In the genomic region with DNA sequence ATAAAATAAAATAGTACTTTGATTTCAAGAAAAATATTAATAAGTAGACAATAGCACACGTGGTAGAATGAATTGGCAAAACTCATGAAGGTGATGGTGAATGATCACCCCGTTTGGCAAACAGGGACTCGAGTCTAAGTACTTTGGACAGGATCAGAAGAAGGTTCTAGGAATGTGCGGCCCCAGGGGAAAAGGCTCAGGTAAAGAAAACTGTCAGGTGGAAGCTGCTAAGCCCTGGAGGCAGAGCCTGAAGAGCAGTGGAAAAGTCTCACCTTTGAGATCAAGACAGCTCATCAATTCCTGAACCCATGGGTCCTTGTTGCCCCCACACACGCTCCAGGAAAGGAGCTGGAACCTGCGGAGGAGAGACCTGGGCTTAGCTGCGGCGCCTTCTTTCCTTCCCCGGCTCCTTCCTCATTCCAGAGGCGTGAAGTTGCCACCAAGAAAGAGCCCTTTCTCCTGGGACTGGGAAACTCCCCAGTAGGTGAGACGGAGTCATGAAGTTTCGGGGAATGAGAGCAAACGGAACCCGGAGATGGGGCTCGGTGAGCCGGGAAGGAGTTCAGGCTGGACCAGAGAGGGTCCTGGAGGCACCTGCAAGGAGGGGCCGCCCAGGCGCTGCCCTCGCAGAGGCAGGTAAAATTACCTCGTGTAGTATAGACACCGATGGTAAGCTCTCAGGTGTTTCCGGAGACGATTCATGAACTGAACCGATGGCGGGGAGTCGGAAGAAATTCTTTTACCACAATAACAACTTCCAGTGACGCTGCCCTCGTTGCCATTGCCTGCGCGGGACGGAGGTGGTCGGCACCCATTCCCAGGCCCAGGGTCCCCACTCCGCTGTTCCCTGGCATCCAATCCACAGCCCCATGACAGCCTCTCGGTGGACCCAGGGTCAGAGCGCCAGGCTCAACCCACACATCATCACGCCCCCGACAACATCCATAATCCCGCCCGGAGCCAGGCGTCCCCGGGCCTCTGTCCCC, we compare ENCODE assay signal across 8 cellular contexts. TPM values are rescaled to one million over a fixed set of nuclear protein-coding genes. Genes with fewer than 3 reads are reported as not detected.
A peak's percentile ranks its signal among the peaks of the same experiment; 100 is the strongest.
DNase-seq lines count a peak whose midpoint lies in the region; ATAC-seq, FAIRE-seq and TF ChIP-seq lines count a peak whose summit lies in the region.

No MANE protein-coding gene starts in this region.

- POLR2A ChIA-PET in activated B cell treated with CpG ODN at 0.5 μM for 24 hours (lab: Charles Lee) = interaction anchor here (1.3 kb wide), 1 partner anchor 52 kb away, joined by 3 read pairs; no protein-coding TSS in a partner anchor

- H3K27me3 ChIP-seq in gastroesophageal sphincter (peaks cover 3% of the 10 kb centered on the region), psoas muscle (ENCODE audit: insufficient read depth in 3 of 3, low read length in 2 of 3) (peaks cover 0 to 50% (median 7%) of the 10 kb centered on the region in 3 donors)

- H3K27ac Mint-ChIP-seq in activated B cell treated with CpG ODN at 0.5 μM for 24 hours = peak overlapping the region; percentile 76

- DNase-seq in GM12891 (ENCODE audit: insufficient read length, low spot score) = no peak
- peak; percentile 42 for DNase-seq in activated B cell treated with CpG ODN at 0.5 μM for 24 hours
- no peak for DNase-seq in psoas muscle
- DNase-seq in omental fat pad (ENCODE audit: low spot score) = no peak
- no peak for DNase-seq in GM19239 (ENCODE audit: insufficient read length, low spot score)

- peak overlapping the region in 2 of 4 donors; percentile 78 to 80 for H3K27ac ChIP-seq in gastroesophageal sphincter
- H3K27ac ChIP-seq in psoas muscle = no peak overlapping the region

- H3K4me1 ChIP-seq in gastroesophageal sphincter (peaks cover 0 to 18% (median 2%) of the 10 kb centered on the region in 3 donors), psoas muscle (peaks cover 7% of the 10 kb centered on the region)

- TF ChIP-seq POLR2A in GM12891 (IDR thresholded peaks at IDR 0.05; ENCODE audit: low read depth, low read length) (no peak), gastroesophageal sphincter (IDR thresholded peaks at IDR 0.05) (no peak)

- intact Hi-C loops in activated B cell treated with CpG ODN at 0.5 μM for 24 hours (cut with micrococcal nuclease) = no loop called here
- intact Hi-C loops in psoas muscle (cut with DNase I) = loop anchor here in 1 of 2 donors (5.0 kb wide), 1 partner anchor 149 kb away; no protein-coding TSS in a partner anchor

- peaks cover 43% of the 10 kb centered on the region for H3K4me1 Mint-ChIP-seq in activated B cell treated with CpG ODN at 0.5 μM for 24 hours

- TF ChIP-seq CTCF in activated B cell treated with CpG ODN at 0.5 μM for 24 hours (IDR thresholded peaks at IDR 0.05) = no peak
- TF ChIP-seq CTCF in gastroesophageal sphincter (IDR thresholded peaks at IDR 0.05) = no peak
- no peak for TF ChIP-seq CTCF in psoas muscle (IDR thresholded peaks at IDR 0.05)
- no peak for TF ChIP-seq CTCF in omental fat pad (IDR thresholded peaks at IDR 0.05)

- H3K9me3 Mint-ChIP-seq in activated B cell treated with CpG ODN at 0.5 μM for 24 hours = no peaks in the 10 kb centered on the region

- peaks cover 3% of the 10 kb centered on the region for H3K36me3 Mint-ChIP-seq in activated B cell treated with CpG ODN at 0.5 μM for 24 hours (ENCODE audit: low read depth)

- peak; percentile 38 for FAIRE-seq in GM12891 (lab: Jason Lieb, UNC)
- no peak for FAIRE-seq in GM19239 (lab: Jason Lieb, UNC)

- no peaks in the 10 kb centered on the region for H3K27me3 Mint-ChIP-seq in activated B cell treated with CpG ODN at 0.5 μM for 24 hours

- peaks cover 0 to 5% of the 10 kb centered on the region in 2 donors for H3K36me3 ChIP-seq in gastroesophageal sphincter
- H3K36me3 ChIP-seq in psoas muscle (ENCODE audit: insufficient read depth in 1 of 2, low read depth in 1 of 2) = peaks cover 0 to 3% of the 10 kb centered on the region in 2 donors

- H3K9me3 ChIP-seq in gastroesophageal sphincter (no peaks in the 10 kb centered on the region), psoas muscle (no peaks in the 10 kb centered on the region)

- 19 to 41% methylated on average over 24 to 26 of the region's 41 CpGs for WGBS in gastroesophageal sphincter (ENCODE audit: low coverage in 1 of 2), 2 donors
- WGBS in psoas muscle, 3 donors = 23 to 28% (median 23%) methylated on average over 40 to 41 of the region's 41 CpGs

- ATAC-seq in activated B cell treated with CpG ODN at 0.5 μM for 24 hours (ENCODE audit: low read depth) (peak; percentile 11), gastroesophageal sphincter (no peak), psoas muscle (peak in 2 of 4 donors; percentile 10 to 18), HG03095 (IDR thresholded peaks at IDR 0.05; ENCODE audit: unreplicated experiment) (no peak), omental fat pad (ENCODE audit: low FRiP score) (no peak), GM18520 (IDR thresholded peaks at IDR 0.05; ENCODE audit: unreplicated experiment) (no peak)

- CTCF ChIA-PET in activated B cell treated with CpG ODN at 0.5 μM for 24 hours (lab: Charles Lee) = interaction anchor here (1.4 kb wide), 1 partner anchor 51 kb away, joined by 10 read pairs; a partner anchor contains a TSS

- no peak for TF ChIP-seq EP300 in gastroesophageal sphincter (IDR thresholded peaks at IDR 0.05)

- H3K4me3 ChIP-seq in gastroesophageal sphincter (peak overlapping the region; percentile 76 to 89), psoas muscle (peak overlapping the region; percentile 92)

- peak overlapping the region; percentile 83 for H3K4me3 Mint-ChIP-seq in activated B cell treated with CpG ODN at 0.5 μM for 24 hours

TF ChIP-seq in GM12891, 5 proteins besides CTCF, POLR2A, EP300 and RAD21:
- TF ChIP-seq SPI1 (IDR thresholded peaks at IDR 0.05; ENCODE audit: low read depth, low read length) (no peak), POLR2AphosphoS5 (IDR thresholded peaks at IDR 0.05; ENCODE audit: low read depth, low read length) (no peak), PAX5 (IDR thresholded peaks at IDR 0.05; ENCODE audit: insufficient read depth, low read length, severe bottlenecking) (no peak), POU2F2 (IDR thresholded peaks at IDR 0.05; ENCODE audit: low read depth, low read length) (no peak), TAF1 (IDR thresholded peaks at IDR 0.05; ENCODE audit: low read depth, low read length) (no peak)
TF ChIP-seq in GM12891: peak in this region for 0.

RNA-seq across cellular contexts. Expression of a gene that starts 1.2 kb away (rescaled TPM):
- not detected for polyA plus RNA-seq in GM12891 (2012; ENCODE audit: low read depth, missing spikeins)
- total RNA-seq in activated B cell treated with CpG ODN at 0.5 μM for 24 hours (0.15 and 0.31 TPM in 2 replicates), gastroesophageal sphincter (1 to 10 TPM in 1 of 4 donors, under 1 TPM in 2, not detected in 1; 0.31 to 1.2 (median 0.67) TPM), psoas muscle (under 1 TPM in 3 of 4 donors, not detected in 1; 0.08 to 0.30 (median 0.15) TPM), omental fat pad (1 to 10 TPM in 2 of 4 donors, under 1 TPM in 1, not detected in 1; 0.46 to 4.1 (median 1.9) TPM)
- polyA plus RNA-seq in psoas muscle = under 1 TPM in 2 of 3 donors, not detected in 1; 0.04 to 0.09 TPM

RNA-seq across cellular contexts. Expression of a gene that starts 1.3 kb away (rescaled TPM):
- polyA plus RNA-seq in GM12891 (2012; ENCODE audit: low read depth, missing spikeins) = 0.28 TPM
- total RNA-seq in activated B cell treated with CpG ODN at 0.5 μM for 24 hours (3.0 and 3.5 TPM in 2 replicates), gastroesophageal sphincter (10 to 100 TPM in 2 of 4 donors, 1 to 10 TPM in 2; 5.3 to 11.6 (median 8.3) TPM), psoas muscle (1 to 10 TPM; 1.7 to 5.4 (median 2.8) TPM), omental fat pad (10 to 100 TPM; 16.6 to 92.1 (median 26.5) TPM)
- polyA plus RNA-seq in psoas muscle = under 1 TPM; 0.45 to 0.72 (median 0.48) TPM

RNA-seq across cellular contexts. Expression of a gene that starts 7.2 kb away (rescaled TPM):
- polyA plus RNA-seq in GM12891 (2012; ENCODE audit: low read depth, missing spikeins) = 22.8 TPM
- total RNA-seq in activated B cell treated with CpG ODN at 0.5 μM for 24 hours (22.9 and 23.6 TPM in 2 replicates), gastroesophageal sphincter (10 to 100 TPM; 21.9 to 28.9 (median 22.7) TPM), psoas muscle (10 to 100 TPM; 19.2 to 26.6 (median 23.7) TPM), omental fat pad (10 to 100 TPM; 21.6 to 27.5 (median 26.7) TPM)
- 10 to 100 TPM; 44.0 to 52.1 (median 46.3) TPM for polyA plus RNA-seq in psoas muscle

RNA-seq across cellular contexts. Expression of a gene that starts 28.0 kb away (rescaled TPM):
- 39.3 TPM for polyA plus RNA-seq in GM12891 (2012; ENCODE audit: low read depth, missing spikeins)
- 45.1 and 52.0 TPM in 2 replicates for total RNA-seq in activated B cell treated with CpG ODN at 0.5 μM for 24 hours
- 10 to 100 TPM; 18.7 to 33.6 (median 28.5) TPM for total RNA-seq in gastroesophageal sphincter
- 10 to 100 TPM; 12.1 to 16.5 (median 14.7) TPM for total RNA-seq in psoas muscle
- 10 to 100 TPM in 1 of 3 donors, 1 to 10 TPM in 2; 6.6 to 11.8 (median 8.0) TPM for polyA plus RNA-seq in psoas muscle
- total RNA-seq in omental fat pad = 100 to 1,000 TPM in 1 of 4 donors, 10 to 100 TPM in 3; 43.4 to 111 (median 78.6) TPM

RNA-seq across cellular contexts. Expression of a gene that starts 33.3 kb away (rescaled TPM):
- polyA plus RNA-seq in GM12891 (2012; ENCODE audit: low read depth, missing spikeins) = not detected
- total RNA-seq in activated B cell treated with CpG ODN at 0.5 μM for 24 hours (not detected in 2 replicates), gastroesophageal sphincter (not detected), psoas muscle (not detected), omental fat pad (not detected)
- under 1 TPM in 1 of 3 donors, not detected in 2; 0.34 TPM for polyA plus RNA-seq in psoas muscle
